Comparison of ENCODE assay signal across 37 cellular contexts in genomic region chr1:28862571-28863403, GRCh38. TPM values are rescaled to one million over a fixed set of nuclear protein-coding genes. Genes with fewer than 3 reads are reported as not detected.
"Had no signal": no experiment of that assay in that cellular context is flagged by ENCODE, and none has a peak within 500 bp of the region (broad histone marks: within the 10 kb centered on the region; RNA-seq: fewer than 3 reads in every experiment).

No MANE protein-coding gene starts in this region.

- H3K4me3 ChIP-seq: coronary artery, dorsolateral prefrontal cortex, esophagus muscularis mucosa, gastrocnemius medialis, heart left ventricle had no signal

- H3K27ac ChIP-seq: brain microvascular endothelial cell, coronary artery, dorsolateral prefrontal cortex, esophagus muscularis mucosa, foreskin keratinocyte, gastrocnemius medialis, heart left ventricle had no signal

- H3K36me3 Mint-ChIP-seq: activated CD4-positive, alpha-beta memory T cell treated with anti-CD3 and anti-CD28 coated beads for 36 hours; activated CD8-positive, alpha-beta memory T cell treated with anti-CD3 and anti-CD28 coated beads, Interleukin-2, amount 10 ng/mL, durations not matched to agents 7 days and 5 days; activated naive CD8-positive, alpha-beta T cell had no signal

- ATAC-seq: activated CD4-positive, alpha-beta T cell treated with anti-CD3 and anti-CD28 coated beads for 36 hours; activated CD8-positive, alpha-beta memory T cell treated with anti-CD3 and anti-CD28 coated beads, Interleukin-2, amount 10 ng/mL, durations not matched to agents 7 days and 5 days; activated CD8-positive, alpha-beta T cell treated with anti-CD3 and anti-CD28 coated beads, Interleukin-2, amount 10 ng/mL, durations not matched to agents 7 days and 5 days; foreskin keratinocyte; gastrocnemius medialis; T-helper 17 cell had no signal

- DNase-seq: activated CD4-positive, alpha-beta memory T cell treated with anti-CD3 and anti-CD28 coated beads for 36 hours; activated CD4-positive, alpha-beta T cell treated with anti-CD3 and anti-CD28 coated beads for 36 hours; activated CD4-positive, alpha-beta T cell treated with anti-CD3 and anti-CD28 coated beads, Interleukin-2, amount 10 ng/mL, durations not matched to agents 24 days and 14 days; activated CD4-positive, CD25-positive, alpha-beta regulatory T cell; activated CD4-positive, CD25-positive, alpha-beta regulatory T cell treated with anti-CD3 and anti-CD28 coated beads, Interleukin-2, amount 50 U/mL, for 72 hours; activated CD8-positive, alpha-beta memory T cell treated with anti-CD3 and anti-CD28 coated beads, Interleukin-2, amount 10 ng/mL, durations not matched to agents 7 days and 5 days; activated CD8-positive, alpha-beta memory T cell treated with anti-CD3 and anti-CD28 coated beads, Interleukin-2, amount 50 U/mL, for 4 hours; activated CD8-positive, alpha-beta T cell treated with anti-CD3 and anti-CD28 coated beads, Interleukin-2, amount 10 ng/mL, durations not matched to agents 7 days and 5 days; activated gamma-delta T cell treated with Interleukin-2 at 50 U/mL for 16 hours; activated naive CD4-positive, alpha-beta T cell treated with anti-CD3 and anti-CD28 coated beads, Interleukin-2, amount 50 U/mL, for 16 hours; activated naive CD4-positive, alpha-beta T cell treated with Interleukin-2 at 50 U/mL for 16 hours; activated T-cell treated with anti-CD3 and anti-CD28 coated beads, Interleukin-2, amount 50 U/mL, for 1 hour; activated T-cell treated with anti-CD3 and anti-CD28 coated beads, Interleukin-2, amount 50 U/mL, for 48 hours; amniotic stem cell; anterior cingulate cortex; brain microvascular endothelial cell; dorsolateral prefrontal cortex; effector memory CD4-positive, alpha-beta T cell; endodermal cell; foreskin keratinocyte; gastrocnemius medialis; glutamatergic neuron; heart left ventricle; T-helper 1 cell; T-helper 17 cell; T1000 had no signal

- H3K9me3 ChIP-seq: esophagus muscularis mucosa, gastrocnemius medialis, heart left ventricle had no signal

- H3K9me3 Mint-ChIP-seq: activated CD4-positive, alpha-beta memory T cell treated with anti-CD3 and anti-CD28 coated beads for 36 hours; activated CD4-positive, alpha-beta T cell treated with anti-CD3 and anti-CD28 coated beads, Interleukin-2, amount 10 ng/mL, durations not matched to agents 24 days and 14 days; activated T-helper 1 cell treated with anti-CD3 and anti-CD28 coated beads, Interleukin-12 subunit alpha, Interleukin-12 subunit beta, Interleukin-2, Interleukin-4 antibody, amounts not matched to agents 30 ng/mL and 10 ng/mL and 1 ng/mL, durations not matched to agents 14 hours and 24 hours and 36 hours; activated T-helper 2 cell treated with anti-CD3 and anti-CD28 coated beads, Interferon-gamma antibody, Interleukin-2, Interleukin-4, amounts not matched to agents 10 μg/mL and 5 μg/mL and 100 μg/mL, durations not matched to agents 14 hours and 24 hours and 36 hours; central memory CD8-positive, alpha-beta T cell; dendritic cell treated with granulocyte-macrophage colony-stimulating factor and Interleukin-4, amounts not matched to agents 40 ng/mL and 50 ng/mL, for 4 days; endodermal cell; T-helper 2 cell treated with Interferon-gamma antibody and Interleukin-4, amounts not matched to agents 5 μg/mL and 100 μg/mL, for 36 hours had no signal

- H3K4me1 Mint-ChIP-seq: activated CD4-positive, alpha-beta T cell treated with anti-CD3 and anti-CD28 coated beads for 36 hours; activated CD4-positive, alpha-beta T cell treated with anti-CD3 and anti-CD28 coated beads, Interleukin-2, amount 10 ng/mL, durations not matched to agents 24 days and 14 days; activated CD8-positive, alpha-beta memory T cell treated with anti-CD3 and anti-CD28 coated beads, Interleukin-2, amount 10 ng/mL, durations not matched to agents 7 days and 5 days; central memory CD8-positive, alpha-beta T cell; endodermal cell; T-helper 17 cell had no signal

- H3K27ac Mint-ChIP-seq: activated CD4-positive, alpha-beta memory T cell treated with anti-CD3 and anti-CD28 coated beads for 36 hours; activated CD4-positive, alpha-beta T cell treated with anti-CD3 and anti-CD28 coated beads for 36 hours; activated CD4-positive, alpha-beta T cell treated with anti-CD3 and anti-CD28 coated beads, Interleukin-2, amount 10 ng/mL, durations not matched to agents 24 days and 14 days; activated CD8-positive, alpha-beta memory T cell treated with anti-CD3 and anti-CD28 coated beads, Interleukin-2, amount 10 ng/mL, durations not matched to agents 7 days and 5 days; activated CD8-positive, alpha-beta T cell treated with anti-CD3 and anti-CD28 coated beads, Interleukin-2, amount 10 ng/mL, durations not matched to agents 7 days and 5 days; activated naive CD8-positive, alpha-beta T cell; activated T-helper 1 cell treated with anti-CD3 and anti-CD28 coated beads, Interleukin-12 subunit alpha, Interleukin-12 subunit beta, Interleukin-2, Interleukin-4 antibody, amounts not matched to agents 30 ng/mL and 10 ng/mL and 1 ng/mL, durations not matched to agents 14 hours and 24 hours and 36 hours; activated T-helper 2 cell treated with anti-CD3 and anti-CD28 coated beads, Interferon-gamma antibody, Interleukin-2, Interleukin-4, amounts not matched to agents 10 μg/mL and 5 μg/mL and 100 μg/mL, durations not matched to agents 14 hours and 24 hours and 36 hours; dendritic cell treated with granulocyte-macrophage colony-stimulating factor and Interleukin-4, amounts not matched to agents 40 ng/mL and 50 ng/mL, for 4 days; endodermal cell; T-helper 2 cell treated with Interferon-gamma antibody and Interleukin-4, amounts not matched to agents 5 μg/mL and 100 μg/mL, for 36 hours had no signal

- H3K4me3 Mint-ChIP-seq: activated CD4-positive, alpha-beta memory T cell treated with anti-CD3 and anti-CD28 coated beads for 36 hours; activated CD4-positive, alpha-beta T cell treated with anti-CD3 and anti-CD28 coated beads for 36 hours; activated CD4-positive, alpha-beta T cell treated with anti-CD3 and anti-CD28 coated beads, Interleukin-2, amount 10 ng/mL, durations not matched to agents 24 days and 14 days; activated CD8-positive, alpha-beta memory T cell treated with anti-CD3 and anti-CD28 coated beads, Interleukin-2, amount 10 ng/mL, durations not matched to agents 7 days and 5 days; activated CD8-positive, alpha-beta T cell treated with anti-CD3 and anti-CD28 coated beads, Interleukin-2, amount 10 ng/mL, durations not matched to agents 7 days and 5 days; activated naive CD8-positive, alpha-beta T cell; activated T-helper 1 cell treated with anti-CD3 and anti-CD28 coated beads, Interleukin-12 subunit alpha, Interleukin-12 subunit beta, Interleukin-2, Interleukin-4 antibody, amounts not matched to agents 30 ng/mL and 10 ng/mL and 1 ng/mL, durations not matched to agents 14 hours and 24 hours and 36 hours; central memory CD8-positive, alpha-beta T cell; dendritic cell treated with granulocyte-macrophage colony-stimulating factor and Interleukin-4, amounts not matched to agents 40 ng/mL and 50 ng/mL, for 4 days; endodermal cell; T-helper 17 cell; T-helper 2 cell treated with Interferon-gamma antibody and Interleukin-4, amounts not matched to agents 5 μg/mL and 100 μg/mL, for 36 hours had no signal

- H3K27me3 ChIP-seq: brain microvascular endothelial cell, dorsolateral prefrontal cortex, gastrocnemius medialis had no signal

- H3K4me1 ChIP-seq: esophagus muscularis mucosa, foreskin keratinocyte, gastrocnemius medialis, heart left ventricle had no signal

- H3K27me3 Mint-ChIP-seq: activated CD4-positive, alpha-beta memory T cell treated with anti-CD3 and anti-CD28 coated beads for 36 hours; activated naive CD8-positive, alpha-beta T cell had no signal

- H3K36me3 ChIP-seq: brain microvascular endothelial cell, esophagus muscularis mucosa, gastrocnemius medialis, heart left ventricle had no signal

RNA-seq across cellular contexts. Expression of gene OPRD1, which starts 50.8 kb away (rescaled TPM):
- total RNA-seq: activated CD4-positive, alpha-beta memory T cell treated with anti-CD3 and anti-CD28 coated beads for 36 hours; activated CD8-positive, alpha-beta memory T cell treated with anti-CD3 and anti-CD28 coated beads for 36 hours; activated CD8-positive, alpha-beta memory T cell treated with anti-CD3 and anti-CD28 coated beads, Interleukin-2, amount 10 ng/mL, durations not matched to agents 7 days and 5 days; activated CD8-positive, alpha-beta T cell treated with anti-CD3 and anti-CD28 coated beads, Interleukin-2, amount 10 ng/mL, durations not matched to agents 7 days and 5 days; activated T-helper 2 cell treated with anti-CD3 and anti-CD28 coated beads, Interferon-gamma antibody, Interleukin-2, Interleukin-4, amounts not matched to agents 10 μg/mL and 5 μg/mL and 100 μg/mL, durations not matched to agents 14 hours and 24 hours and 36 hours; cardiac septum; epithelial cell of proximal tubule; foreskin keratinocyte; T-helper 17 cell had no signal
- polyA plus RNA-seq: foreskin keratinocyte had no signal
